1 cellular context compared by ENCODE assay signal in the genomic region with DNA sequence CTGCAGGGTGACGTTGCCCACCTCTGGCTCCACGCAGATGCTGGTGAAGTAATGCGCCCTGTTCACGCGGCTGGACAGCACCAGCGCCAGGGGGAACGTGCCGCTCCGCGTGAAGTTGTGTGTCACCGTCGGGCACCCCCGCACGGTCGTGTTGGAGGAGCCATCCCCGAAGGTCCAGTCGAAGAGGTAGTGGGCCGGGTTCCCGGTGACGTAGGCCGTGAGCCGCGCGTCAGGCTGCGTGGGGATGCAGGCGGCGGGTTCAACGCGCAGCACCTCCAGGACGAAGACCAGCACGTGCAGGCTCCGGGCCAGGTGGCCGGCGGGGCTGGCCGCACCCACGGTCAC. TPM values are rescaled to one million over a fixed set of nuclear protein-coding genes. Genes with fewer than 3 reads are reported as not detected.
"Had no signal": no experiment of that assay in that cellular context is flagged by ENCODE, and none has a peak within 500 bp of the region (broad histone marks: within the 10 kb centered on the region; RNA-seq: fewer than 3 reads in every experiment).

No MANE protein-coding gene starts in this region.

RNA-seq across cellular contexts. Expression of gene RAB26, which starts 37.4 kb away (rescaled TPM):
- total RNA-seq: T-helper 2 cell treated with Interferon-gamma antibody and Interleukin-4, amounts not matched to agents 100 ng/mL and 5 ng/mL, for 36 hours had no signal
